In the genomic region with DNA sequence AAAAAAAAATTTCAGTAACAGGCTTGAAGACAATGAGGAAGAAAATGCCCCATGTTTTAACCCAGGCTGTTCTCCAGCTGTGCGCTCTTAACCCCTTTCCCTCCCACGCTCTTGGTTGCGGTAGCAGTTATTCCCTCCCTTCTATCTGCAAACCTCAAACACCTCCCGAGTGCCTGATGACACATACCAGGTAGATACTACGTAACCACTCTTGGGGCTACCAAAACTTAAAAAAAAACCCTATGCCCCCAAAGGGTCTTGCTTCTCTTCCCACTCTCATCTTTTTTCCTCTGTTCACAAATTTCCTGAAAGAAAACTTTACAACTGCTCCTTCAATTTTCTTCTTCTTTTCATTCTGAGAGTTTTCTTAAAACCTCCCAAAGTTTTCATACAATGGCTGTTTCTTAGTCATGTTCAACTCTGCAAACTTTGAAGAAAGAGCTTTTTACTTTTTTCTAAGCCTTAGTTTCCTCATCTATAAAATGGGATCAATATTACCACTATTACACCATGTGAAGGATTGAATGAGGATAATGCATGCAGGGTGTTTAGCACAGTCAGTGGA, we compare ENCODE assay signal across 1 cellular context.
TF ChIP-seq lines count a peak whose summit lies in the region.

No MANE protein-coding gene starts in this region.

TF ChIP-seq in WTC11, 78 proteins besides CTCF, POLR2A, EP300 and RAD21 (continued from another document):
- TF ChIP-seq, protein P1, sequence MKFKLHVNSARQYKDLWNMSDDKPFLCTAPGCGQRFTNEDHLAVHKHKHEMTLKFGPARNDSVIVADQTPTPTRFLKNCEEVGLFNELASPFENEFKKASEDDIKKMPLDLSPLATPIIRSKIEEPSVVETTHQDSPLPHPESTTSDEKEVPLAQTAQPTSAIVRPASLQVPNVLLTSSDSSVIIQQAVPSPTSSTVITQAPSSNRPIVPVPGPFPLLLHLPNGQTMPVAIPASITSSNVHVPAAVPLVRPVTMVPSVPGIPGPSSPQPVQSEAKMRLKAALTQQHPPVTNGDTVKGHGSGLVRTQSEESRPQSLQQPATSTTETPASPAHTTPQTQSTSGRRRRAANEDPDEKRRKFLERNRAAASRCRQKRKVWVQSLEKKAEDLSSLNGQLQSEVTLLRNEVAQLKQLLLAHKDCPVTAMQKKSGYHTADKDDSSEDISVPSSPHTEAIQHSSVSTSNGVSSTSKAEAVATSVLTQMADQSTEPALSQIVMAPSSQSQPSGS (CRISPR knock-in tag; IDR thresholded peaks at IDR 0.05; ENCODE audit: borderline replicate concordance, low read depth): no peak
- TF ChIP-seq ATF1 (CRISPR knock-in tag; IDR thresholded peaks at IDR 0.05): no peak
- TF ChIP-seq FOXJ3 (CRISPR knock-in tag; IDR thresholded peaks at IDR 0.05; ENCODE audit: borderline replicate concordance): no peak
- TF ChIP-seq, protein P2, sequence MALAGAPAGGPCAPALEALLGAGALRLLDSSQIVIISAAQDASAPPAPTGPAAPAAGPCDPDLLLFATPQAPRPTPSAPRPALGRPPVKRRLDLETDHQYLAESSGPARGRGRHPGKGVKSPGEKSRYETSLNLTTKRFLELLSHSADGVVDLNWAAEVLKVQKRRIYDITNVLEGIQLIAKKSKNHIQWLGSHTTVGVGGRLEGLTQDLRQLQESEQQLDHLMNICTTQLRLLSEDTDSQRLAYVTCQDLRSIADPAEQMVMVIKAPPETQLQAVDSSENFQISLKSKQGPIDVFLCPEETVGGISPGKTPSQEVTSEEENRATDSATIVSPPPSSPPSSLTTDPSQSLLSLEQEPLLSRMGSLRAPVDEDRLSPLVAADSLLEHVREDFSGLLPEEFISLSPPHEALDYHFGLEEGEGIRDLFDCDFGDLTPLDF (CRISPR knock-in tag; IDR thresholded peaks at IDR 0.05): no peak
- TF ChIP-seq, protein P3, sequence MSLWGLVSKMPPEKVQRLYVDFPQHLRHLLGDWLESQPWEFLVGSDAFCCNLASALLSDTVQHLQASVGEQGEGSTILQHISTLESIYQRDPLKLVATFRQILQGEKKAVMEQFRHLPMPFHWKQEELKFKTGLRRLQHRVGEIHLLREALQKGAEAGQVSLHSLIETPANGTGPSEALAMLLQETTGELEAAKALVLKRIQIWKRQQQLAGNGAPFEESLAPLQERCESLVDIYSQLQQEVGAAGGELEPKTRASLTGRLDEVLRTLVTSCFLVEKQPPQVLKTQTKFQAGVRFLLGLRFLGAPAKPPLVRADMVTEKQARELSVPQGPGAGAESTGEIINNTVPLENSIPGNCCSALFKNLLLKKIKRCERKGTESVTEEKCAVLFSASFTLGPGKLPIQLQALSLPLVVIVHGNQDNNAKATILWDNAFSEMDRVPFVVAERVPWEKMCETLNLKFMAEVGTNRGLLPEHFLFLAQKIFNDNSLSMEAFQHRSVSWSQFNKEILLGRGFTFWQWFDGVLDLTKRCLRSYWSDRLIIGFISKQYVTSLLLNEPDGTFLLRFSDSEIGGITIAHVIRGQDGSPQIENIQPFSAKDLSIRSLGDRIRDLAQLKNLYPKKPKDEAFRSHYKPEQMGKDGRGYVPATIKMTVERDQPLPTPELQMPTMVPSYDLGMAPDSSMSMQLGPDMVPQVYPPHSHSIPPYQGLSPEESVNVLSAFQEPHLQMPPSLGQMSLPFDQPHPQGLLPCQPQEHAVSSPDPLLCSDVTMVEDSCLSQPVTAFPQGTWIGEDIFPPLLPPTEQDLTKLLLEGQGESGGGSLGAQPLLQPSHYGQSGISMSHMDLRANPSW (CRISPR knock-in tag; conservative IDR thresholded peaks at IDR 0.05; ENCODE audit: low read depth): no peak
- no peak for TF ChIP-seq FOXK1 (CRISPR knock-in tag; IDR thresholded peaks at IDR 0.05)
- no peak for TF ChIP-seq SP1 (CRISPR knock-in tag; conservative IDR thresholded peaks at IDR 0.05)
- TF ChIP-seq, protein P4, sequence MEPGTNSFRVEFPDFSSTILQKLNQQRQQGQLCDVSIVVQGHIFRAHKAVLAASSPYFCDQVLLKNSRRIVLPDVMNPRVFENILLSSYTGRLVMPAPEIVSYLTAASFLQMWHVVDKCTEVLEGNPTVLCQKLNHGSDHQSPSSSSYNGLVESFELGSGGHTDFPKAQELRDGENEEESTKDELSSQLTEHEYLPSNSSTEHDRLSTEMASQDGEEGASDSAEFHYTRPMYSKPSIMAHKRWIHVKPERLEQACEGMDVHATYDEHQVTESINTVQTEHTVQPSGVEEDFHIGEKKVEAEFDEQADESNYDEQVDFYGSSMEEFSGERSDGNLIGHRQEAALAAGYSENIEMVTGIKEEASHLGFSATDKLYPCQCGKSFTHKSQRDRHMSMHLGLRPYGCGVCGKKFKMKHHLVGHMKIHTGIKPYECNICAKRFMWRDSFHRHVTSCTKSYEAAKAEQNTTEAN (CRISPR knock-in tag; IDR thresholded peaks at IDR 0.05): no peak
- TF ChIP-seq NR3C1 (CRISPR knock-in tag; conservative IDR thresholded peaks at IDR 0.05; ENCODE audit: low read depth): no peak
- no peak for TF ChIP-seq ZNF263 (CRISPR knock-in tag; IDR thresholded peaks at IDR 0.05; ENCODE audit: low read depth)
- no peak for TF ChIP-seq JUN (CRISPR knock-in tag; IDR thresholded peaks at IDR 0.05)
- TF ChIP-seq CREM (CRISPR knock-in tag; IDR thresholded peaks at IDR 0.05): no peak
- no peak for TF ChIP-seq GTF2I (CRISPR knock-in tag; conservative IDR thresholded peaks at IDR 0.05)
- no peak for TF ChIP-seq TEAD4 (CRISPR knock-in tag; IDR thresholded peaks at IDR 0.05)
- TF ChIP-seq ZNF671 (CRISPR knock-in tag; IDR thresholded peaks at IDR 0.05): no peak
- TF ChIP-seq, protein P5, sequence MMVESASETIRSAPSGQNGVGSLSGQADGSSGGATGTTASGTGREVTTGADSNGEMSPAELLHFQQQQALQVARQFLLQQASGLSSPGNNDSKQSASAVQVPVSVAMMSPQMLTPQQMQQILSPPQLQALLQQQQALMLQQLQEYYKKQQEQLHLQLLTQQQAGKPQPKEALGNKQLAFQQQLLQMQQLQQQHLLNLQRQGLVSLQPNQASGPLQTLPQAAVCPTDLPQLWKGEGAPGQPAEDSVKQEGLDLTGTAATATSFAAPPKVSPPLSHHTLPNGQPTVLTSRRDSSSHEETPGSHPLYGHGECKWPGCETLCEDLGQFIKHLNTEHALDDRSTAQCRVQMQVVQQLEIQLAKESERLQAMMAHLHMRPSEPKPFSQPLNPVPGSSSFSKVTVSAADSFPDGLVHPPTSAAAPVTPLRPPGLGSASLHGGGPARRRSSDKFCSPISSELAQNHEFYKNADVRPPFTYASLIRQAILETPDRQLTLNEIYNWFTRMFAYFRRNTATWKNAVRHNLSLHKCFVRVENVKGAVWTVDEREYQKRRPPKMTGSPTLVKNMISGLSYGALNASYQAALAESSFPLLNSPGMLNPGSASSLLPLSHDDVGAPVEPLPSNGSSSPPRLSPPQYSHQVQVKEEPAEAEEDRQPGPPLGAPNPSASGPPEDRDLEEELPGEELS (CRISPR knock-in tag; IDR thresholded peaks at IDR 0.05): no peak
- no peak for TF ChIP-seq SOX15 (CRISPR knock-in tag; IDR thresholded peaks at IDR 0.05)
